7 cellular contexts compared by ENCODE assay signal in genomic region chr9:121059998-121060636, GRCh38. TPM values are rescaled to one million over a fixed set of nuclear protein-coding genes. Genes with fewer than 3 reads are reported as not detected.
A peak's percentile ranks its signal among the peaks of the same experiment; 100 is the strongest.
DNase-seq lines count a peak whose midpoint lies in the region; ATAC-seq and TF ChIP-seq lines count a peak whose summit lies in the region.

No MANE protein-coding gene starts in this region.

- 20 to 24% methylated on average over 6 of the region's 6 CpGs for WGBS in upper lobe of left lung, 2 donors

- no peak overlapping the region for H3K4me3 Mint-ChIP-seq in activated T-helper 1 cell treated with anti-CD3 and anti-CD28 coated beads, Interleukin-12 subunit alpha, Interleukin-12 subunit beta, Interleukin-2, Interleukin-4 antibody, amounts not matched to agents 30 ng/mL and 10 ng/mL and 1 ng/mL, durations not matched to agents 14 hours and 24 hours and 36 hours

- peaks cover 15% of the 10 kb centered on the region for H3K4me1 Mint-ChIP-seq in activated T-helper 1 cell treated with anti-CD3 and anti-CD28 coated beads, Interleukin-12 subunit alpha, Interleukin-12 subunit beta, Interleukin-2, Interleukin-4 antibody, amounts not matched to agents 30 ng/mL and 10 ng/mL and 1 ng/mL, durations not matched to agents 14 hours and 24 hours and 36 hours (ENCODE audit: low read depth)

- H3K36me3 ChIP-seq in breast epithelium (no peaks in the 10 kb centered on the region), upper lobe of left lung (no peaks in the 10 kb centered on the region)

- H3K27ac Mint-ChIP-seq in activated T-helper 1 cell treated with anti-CD3 and anti-CD28 coated beads, Interleukin-12 subunit alpha, Interleukin-12 subunit beta, Interleukin-2, Interleukin-4 antibody, amounts not matched to agents 30 ng/mL and 10 ng/mL and 1 ng/mL, durations not matched to agents 14 hours and 24 hours and 36 hours = no peak overlapping the region

- TF ChIP-seq CTCF in HFF-Myc (IDR thresholded peaks at IDR 0.05; ENCODE audit: low read depth, low read length, missing control alignments) = peak; percentile 73
- TF ChIP-seq CTCF in breast epithelium (IDR thresholded peaks at IDR 0.05) = peak in 2 of 3 donors; percentile 67 to 68
- TF ChIP-seq CTCF in upper lobe of left lung (IDR thresholded peaks at IDR 0.05) = peak; percentile 53 to 80 (median 64)

- H3K27me3 ChIP-seq in breast epithelium (no peaks in the 10 kb centered on the region), upper lobe of left lung (no peaks in the 10 kb centered on the region)

- H3K9me3 ChIP-seq in breast epithelium (no peaks in the 10 kb centered on the region), upper lobe of left lung (no peaks in the 10 kb centered on the region)

- peaks cover 5% of the 10 kb centered on the region for H3K9me3 Mint-ChIP-seq in activated T-helper 1 cell treated with anti-CD3 and anti-CD28 coated beads, Interleukin-12 subunit alpha, Interleukin-12 subunit beta, Interleukin-2, Interleukin-4 antibody, amounts not matched to agents 30 ng/mL and 10 ng/mL and 1 ng/mL, durations not matched to agents 14 hours and 24 hours and 36 hours

- H3K27me3 Mint-ChIP-seq in activated T-helper 1 cell treated with anti-CD3 and anti-CD28 coated beads, Interleukin-12 subunit alpha, Interleukin-12 subunit beta, Interleukin-2, Interleukin-4 antibody, amounts not matched to agents 30 ng/mL and 10 ng/mL and 1 ng/mL, durations not matched to agents 14 hours and 24 hours and 36 hours (ENCODE audit: insufficient read depth) = peaks cover 11% of the 10 kb centered on the region

- H3K4me3 ChIP-seq in HFF-Myc (replicated peaks; ENCODE audit: low read depth, low read length) = no peak overlapping the region
- H3K4me3 ChIP-seq in breast epithelium = no peak overlapping the region
- H3K4me3 ChIP-seq in upper lobe of left lung = no peak overlapping the region

- H3K27ac ChIP-seq in breast epithelium (no peak overlapping the region), upper lobe of left lung (no peak overlapping the region)

- TF ChIP-seq POLR2A in breast epithelium (IDR thresholded peaks at IDR 0.05) (no peak), upper lobe of left lung (IDR thresholded peaks at IDR 0.05) (no peak)

- no peaks in the 10 kb centered on the region for H3K4me1 ChIP-seq in breast epithelium
- H3K4me1 ChIP-seq in upper lobe of left lung = no peaks in the 10 kb centered on the region

- TF ChIP-seq EP300 in upper lobe of left lung (IDR thresholded peaks at IDR 0.05) = no peak

- peak; percentile 59 for DNase-seq in DMS153 treated with DMSO at 0.1 percent for 48 hours (lab: John Stamatoyannopoulos, UW; ENCODE audit: unreplicated experiment)
- DNase-seq in HFF-Myc (ENCODE audit: extremely low read depth, low read depth) = peak; percentile 46
- DNase-seq in NCI-H82 treated with DMSO at 0.1 percent for 48 hours (lab: John Stamatoyannopoulos, UW; ENCODE audit: unreplicated experiment) = peak; percentile 55
- DNase-seq in breast epithelium (ENCODE audit: low spot score in 2 of 2) = no peak
- DNase-seq in kidney tubule cell (ENCODE audit: low spot score) = peak; percentile 69
- DNase-seq in upper lobe of left lung = no peak
- DNase-seq in activated T-helper 1 cell treated with anti-CD3 and anti-CD28 coated beads, Interleukin-12 subunit alpha, Interleukin-12 subunit beta, Interleukin-2, Interleukin-4 antibody, amounts not matched to agents 30 ng/mL and 10 ng/mL and 1 ng/mL, durations not matched to agents 14 hours and 24 hours and 36 hours (ENCODE audit: low spot score) = no peak

- peak in 1 of 2 donors; percentile 73 for ATAC-seq in upper lobe of left lung (ENCODE audit: low FRiP score in 2 of 2)

- intact Hi-C loops in breast epithelium (cut with DNase I; ENCODE audit: low total_unique reads) = no loop called here
- intact Hi-C loops in activated T-helper 1 cell treated with anti-CD3 and anti-CD28 coated beads, Interleukin-12 subunit alpha, Interleukin-12 subunit beta, Interleukin-2, Interleukin-4 antibody, amounts not matched to agents 30 ng/mL and 10 ng/mL and 1 ng/mL, durations not matched to agents 14 hours and 24 hours and 36 hours (cut with micrococcal nuclease) = loop anchor here (1.0 to 2.0 kb wide), 4 partner anchors 79 to 441 kb away; no protein-coding TSS in a partner anchor

- no peaks in the 10 kb centered on the region for H3K36me3 Mint-ChIP-seq in activated T-helper 1 cell treated with anti-CD3 and anti-CD28 coated beads, Interleukin-12 subunit alpha, Interleukin-12 subunit beta, Interleukin-2, Interleukin-4 antibody, amounts not matched to agents 30 ng/mL and 10 ng/mL and 1 ng/mL, durations not matched to agents 14 hours and 24 hours and 36 hours (ENCODE audit: low read depth)

RNA-seq across cellular contexts. Expression of gene C5, which starts 10.0 kb away (rescaled TPM):
- 10 to 100 TPM in 2 of 3 donors, 1 to 10 TPM in 1; 5.9 to 22.7 (median 13.2) TPM for total RNA-seq in breast epithelium
- 10 to 100 TPM in 5 of 6 donors, 1 to 10 TPM in 1; 7.1 to 18.9 (median 16.8) TPM for total RNA-seq in upper lobe of left lung
- 1.2 and 1.9 TPM in 2 replicates for total RNA-seq in activated T-helper 1 cell treated with anti-CD3 and anti-CD28 coated beads, Interleukin-12 subunit alpha, Interleukin-12 subunit beta, Interleukin-2, Interleukin-4 antibody, amounts not matched to agents 30 ng/mL and 10 ng/mL and 1 ng/mL, durations not matched to agents 14 hours and 24 hours and 36 hours

RNA-seq across cellular contexts. Expression of gene CNTRL, which starts 14.6 kb away (rescaled TPM):
- total RNA-seq in breast epithelium (10 to 100 TPM; 18.4 to 26.8 (median 22.9) TPM), upper lobe of left lung (10 to 100 TPM; 16.1 to 52.4 (median 20.4) TPM)
- 69.9 and 74.2 TPM in 2 replicates for total RNA-seq in activated T-helper 1 cell treated with anti-CD3 and anti-CD28 coated beads, Interleukin-12 subunit alpha, Interleukin-12 subunit beta, Interleukin-2, Interleukin-4 antibody, amounts not matched to agents 30 ng/mL and 10 ng/mL and 1 ng/mL, durations not matched to agents 14 hours and 24 hours and 36 hours

Comparison
In these comparisons a context has a peak if more than half of its experiments do, and no peak if none do; other contexts are left out.
1. DNase-seq: peak in DMS153 treated with DMSO at 0.1 percent for 48 hours (single experiment), HFF-Myc (single experiment), NCI-H82 treated with DMSO at 0.1 percent for 48 hours (single experiment) and kidney tubule cell (single experiment); none in breast epithelium (0 of 2), upper lobe of left lung (0 of 2) and activated T-helper 1 cell treated with anti-CD3 and anti-CD28 coated beads, Interleukin-12 subunit alpha, Interleukin-12 subunit beta, Interleukin-2, Interleukin-4 antibody, amounts not matched to agents 30 ng/mL and 10 ng/mL and 1 ng/mL, durations not matched to agents 14 hours and 24 hours and 36 hours (single experiment).
2. Peak in every context shown above with its lines, with median percentiles within 50 percentile points of each other: CTCF ChIP-seq.